13 cellular contexts compared by ENCODE assay signal in the genomic region with DNA sequence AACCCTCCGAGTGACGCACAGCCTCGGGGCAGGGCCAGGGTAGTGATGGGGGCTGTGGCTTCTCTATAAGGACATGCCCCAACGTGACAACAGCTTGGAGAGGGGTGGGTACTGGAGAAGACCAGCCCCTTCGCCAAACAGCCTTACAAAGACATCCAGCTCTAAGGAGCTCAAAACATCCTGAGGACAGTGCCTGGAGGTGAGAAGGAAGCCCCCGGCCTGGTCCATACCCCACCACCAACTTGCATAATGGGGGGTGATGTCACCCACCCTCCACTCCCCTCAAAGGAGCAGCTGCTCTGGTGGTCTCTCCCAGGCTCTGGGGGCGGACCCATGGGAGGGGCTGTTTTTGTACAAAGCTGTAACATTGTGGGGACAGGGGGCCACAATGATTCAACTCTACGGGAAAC. TPM values are rescaled to one million over a fixed set of nuclear protein-coding genes. Genes with fewer than 3 reads are reported as not detected.
DNase-seq lines count a peak whose midpoint lies in the region; ATAC-seq and TF ChIP-seq lines count a peak whose summit lies in the region.
"Had no signal": no experiment of that assay in that cellular context is flagged by ENCODE, and none has a peak within 500 bp of the region (broad histone marks: within the 10 kb centered on the region; RNA-seq: fewer than 3 reads in every experiment).

No MANE protein-coding gene starts in this region.

- H3K9me3 Mint-ChIP-seq in T-cell, result no peaks in the 10 kb centered on the region
- H3K9me3 Mint-ChIP-seq in central memory CD8-positive, alpha-beta T cell, result no peaks in the 10 kb centered on the region
- H3K9me3 Mint-ChIP-seq: stimulated activated naive B cell treated with anti-CD40 and anti-IgM and Interleukin-4, amounts not matched to agents 10 μg/mL and 1 μg/mL and 100 μg/mL, for 72 hours had no signal

- POLR2A ChIA-PET in T-cell (lab: Charles Lee), result interaction anchor here (0.6 to 12.9 kb wide), 16 partner anchors 12 to 622 kb away, joined by 3 to 577 read pairs (median 8); no protein-coding TSS in a partner anchor

- H3K36me3 Mint-ChIP-seq in T-cell, result peaks cover 35% of the 10 kb centered on the region
- H3K36me3 Mint-ChIP-seq in central memory CD8-positive, alpha-beta T cell (ENCODE audit: insufficient read depth), result peaks cover 57% of the 10 kb centered on the region
- H3K36me3 Mint-ChIP-seq: stimulated activated naive B cell treated with anti-CD40 and anti-IgM and Interleukin-4, amounts not matched to agents 10 μg/mL and 1 μg/mL and 100 μg/mL, for 72 hours had no signal

- DNase-seq in T-cell, result peak; percentile 46 to 92 (median 84)
- DNase-seq in activated CD8-positive, alpha-beta memory T cell treated with anti-CD3 and anti-CD28 coated beads, Interleukin-2, amount 50 U/mL, for 4 hours, result peak; percentile 74
- DNase-seq in central memory CD8-positive, alpha-beta T cell (ENCODE audit: low spot score in 2 of 2), result peak in 1 of 2 donors; percentile 73
- peak; percentile 62 for DNase-seq in stimulated activated CD8-positive, alpha-beta memory T cell treated with anti-CD3 and anti-CD28 coated beads, Interleukin-12 subunit alpha, Interleukin-12 subunit beta, amount 100 ng/mL, for 1 hour (ENCODE audit: low read depth)
- no peak for DNase-seq in GM10266 (ENCODE audit: extremely low spot score)
- DNase-seq in superior temporal gyrus (ENCODE audit: extremely low spot score), result no peak
- no peak for DNase-seq in NOMO-1 treated with dmso at 0.1 percent for 144 hours (lab: John Stamatoyannopoulos, UW; ENCODE audit: unreplicated experiment)
- DNase-seq: MG63; ovary; stimulated activated naive B cell treated with anti-CD40 and anti-IgM and Interleukin-4, amounts not matched to agents 10 μg/mL and 1 μg/mL and 100 μg/mL, for 72 hours had no signal

- peak overlapping the region; percentile 96 to 100 for H3K27ac Mint-ChIP-seq in T-cell
- H3K27ac Mint-ChIP-seq in central memory CD8-positive, alpha-beta T cell (ENCODE audit: low read depth), result peak overlapping the region; percentile 98
- H3K27ac Mint-ChIP-seq: stimulated activated naive B cell treated with anti-CD40 and anti-IgM and Interleukin-4, amounts not matched to agents 10 μg/mL and 1 μg/mL and 100 μg/mL, for 72 hours had no signal

- TF ChIP-seq CTCF in GM10266 (IDR thresholded peaks at IDR 0.05; ENCODE audit: control insufficient read depth, insufficient read depth, low read depth, missing control alignments), result no peak

- CTCF ChIA-PET in T-cell (lab: Charles Lee), result interaction anchor here (0.6 to 10.0 kb wide), 14 partner anchors 10 to 525 kb away, joined by 3 to 382 read pairs (median 6); partner anchors contain the start of gene GSTK1 (in 1 of the 2)

- no peaks in the 10 kb centered on the region for H3K27me3 Mint-ChIP-seq in T-cell
- H3K27me3 Mint-ChIP-seq in central memory CD8-positive, alpha-beta T cell, result no peaks in the 10 kb centered on the region
- H3K27me3 Mint-ChIP-seq: stimulated activated naive B cell treated with anti-CD40 and anti-IgM and Interleukin-4, amounts not matched to agents 10 μg/mL and 1 μg/mL and 100 μg/mL, for 72 hours had no signal

- peak; percentile 71 to 85 (median 78) for ATAC-seq in T-cell (replicated peaks in 1 of 4)
- peak; percentile 86 for ATAC-seq in central memory CD8-positive, alpha-beta T cell (replicated peaks; ENCODE audit: extremely low read depth, poor library complexity, severe bottlenecking)
- ATAC-seq in GM21576 (IDR thresholded peaks at IDR 0.05; ENCODE audit: unreplicated experiment), result no peak
- ATAC-seq: stimulated activated naive B cell treated with anti-CD40 and anti-IgM and Interleukin-4, amounts not matched to agents 10 μg/mL and 1 μg/mL and 100 μg/mL, for 72 hours had no signal

- peaks cover 7 to 28% (median 13%) of the 10 kb centered on the region in 3 donors for H3K4me1 Mint-ChIP-seq in T-cell
- H3K4me1 Mint-ChIP-seq in central memory CD8-positive, alpha-beta T cell, result peaks cover 20% of the 10 kb centered on the region

- H3K4me3 Mint-ChIP-seq in T-cell, result peak overlapping the region; percentile 82 to 96 (median 93)
- peak overlapping the region; percentile 79 for H3K4me3 Mint-ChIP-seq in central memory CD8-positive, alpha-beta T cell
- H3K4me3 Mint-ChIP-seq: stimulated activated naive B cell treated with anti-CD40 and anti-IgM and Interleukin-4, amounts not matched to agents 10 μg/mL and 1 μg/mL and 100 μg/mL, for 72 hours had no signal

RNA-seq across cellular contexts. Expression of gene PRSS2, which starts 15.1 kb away (rescaled TPM):
- 10 to 100 TPM in 3 of 5 donors, not detected in 2; 47.1 to 64.6 (median 57.7) TPM for total RNA-seq in T-cell
- total RNA-seq: bronchial epithelial cell; T-helper 1 cell treated with Interleukin-12 subunit alpha and Interleukin-12 subunit beta and Interleukin-4 antibody, amounts not matched to agents 30 ng/mL and 1 ng/mL, for 36 hours had no signal

RNA-seq across cellular contexts. Expression of gene PRSS1, which starts 36.6 kb away (rescaled TPM):
- 10 to 100 TPM in 3 of 5 donors, not detected in 2; 16.0 to 23.7 (median 20.8) TPM for total RNA-seq in T-cell
- total RNA-seq: T-helper 1 cell treated with Interleukin-12 subunit alpha and Interleukin-12 subunit beta and Interleukin-4 antibody, amounts not matched to agents 30 ng/mL and 1 ng/mL, for 36 hours had no signal

Comparison
In these comparisons a context has a peak if more than half of its experiments do, and no peak if none do; other contexts are left out.
1. DNase-seq: peak in T-cell (34 of 34), activated CD8-positive, alpha-beta memory T cell treated with anti-CD3 and anti-CD28 coated beads, Interleukin-2, amount 50 U/mL, for 4 hours (single experiment) and stimulated activated CD8-positive, alpha-beta memory T cell treated with anti-CD3 and anti-CD28 coated beads, Interleukin-12 subunit alpha, Interleukin-12 subunit beta, amount 100 ng/mL, for 1 hour (single experiment); none in GM10266 (single experiment), superior temporal gyrus (single experiment) and NOMO-1 treated with dmso at 0.1 percent for 144 hours (single experiment).